ENCODE assay signal across 34 cellular contexts in genomic region chr16:25587783-25588182, GRCh38.
"Had no signal": no experiment of that assay in that cellular context is flagged by ENCODE, and none has a peak within 500 bp of the region (broad histone marks: within the 10 kb centered on the region; RNA-seq: fewer than 3 reads in every experiment).

No MANE protein-coding gene starts in this region.

- H3K4me3 ChIP-seq: MG63 had no signal

- DNase-seq: Karpas-422, Kasumi-1, MG63, MM.1S, MV-4-11, NCI-H1048, NCI-H1092, NCI-H1092 treated with DMSO at 0.1 percent for 48 hours, NCI-H1105, NCI-H1105 treated with DMSO at 0.1 percent for 48 hours, NCI-H1417, NCI-H1417 treated with DMSO at 0.1 percent for 48 hours, NCI-H1436, NCI-H1436 treated with DMSO at 0.1 percent for 48 hours, NCI-H146, NCI-H1694, NCI-H1694 treated with DMSO at 0.1 percent for 48 hours, NCI-H187, NCI-H187 treated with DMSO at 0.1 percent for 48 hours, NCI-H1930, NCI-H2029, NCI-H2029 treated with DMSO at 0.1 percent for 48 hours, NCI-H2081, NCI-H2081 treated with DMSO at 0.1 percent for 48 hours, NCI-H2107, NCI-H2171, NCI-H2171 treated with DMSO at 0.1 percent for 48 hours, NCI-H2227 treated with DMSO at 0.1 percent for 48 hours, NCI-H226, NCI-H345, NCI-H446, NCI-H446 treated with DMSO at 0.1 percent for 48 hours, NCI-H510A had no signal

- H3K36me3 ChIP-seq: MG63 had no signal

- H3K27ac ChIP-seq: KMS-11 had no signal

- H3K9ac ChIP-seq: KMS-11 had no signal

- H3K4me2 ChIP-seq: KMS-11 had no signal

- H3K9me3 ChIP-seq: MG63 had no signal
